In genomic region chr14:71616013-71616412, GRCh38 we compare ENCODE assay signal across 24 cellular contexts.
"Had no signal": no experiment of that assay in that cellular context is flagged by ENCODE, and none has a peak within 500 bp of the region (broad histone marks: within the 10 kb centered on the region; RNA-seq: fewer than 3 reads in every experiment).

No MANE protein-coding gene starts in this region.

- H3K27me3 ChIP-seq: SJCRH30 had no signal

- H3K9me3 ChIP-seq: SJCRH30, SK-N-SH had no signal

- DNase-seq: activated CD4-positive, alpha-beta T cell treated with anti-CD3 and anti-CD28 coated beads for 4 hours; activated CD8-positive, alpha-beta memory T cell treated with anti-CD3 and anti-CD28 coated beads, Interleukin-2, amount 50 U/mL, for 4 hours; activated CD8-positive, alpha-beta T cell treated with anti-CD3 and anti-CD28 coated beads for 36 hours; activated effector memory CD4-positive, alpha-beta T cell treated with Interleukin-2 at 50 U/mL for 16 hours; activated naive CD4-positive, alpha-beta T cell; amygdala; KBM-7; NCI-H1048; NCI-H1417; NCI-H2029; NCI-H345; NCI-H510A; NCI-H526 treated with DMSO at 0.1 percent for 48 hours; NCI-H82; OCI-M1; Right ventricle myocardium superior; SJCRH30; SK-N-SH; T-helper 1 cell; WERI-Rb-1 had no signal

- H3K4me1 ChIP-seq: SJCRH30 had no signal

- H3K4me3 ChIP-seq: SJCRH30 had no signal

- H3K9ac ChIP-seq: SK-N-SH had no signal

- H3K36me3 ChIP-seq: SJCRH30 had no signal

- ATAC-seq: activated CD4-positive, CD25-positive, alpha-beta regulatory T cell treated with anti-CD3 and anti-CD28 coated beads, Interleukin-2, amount 50 U/mL, for 24 hours; activated CD8-positive, alpha-beta T cell treated with anti-CD3 and anti-CD28 coated beads for 36 hours; Panc1 had no signal

- FAIRE-seq: astrocyte had no signal

- H3K27ac ChIP-seq: RWPE1, SJCRH30, WERI-Rb-1 had no signal

- H3K4me2 ChIP-seq: SK-N-SH had no signal
